Comparison of ENCODE assay signal across 8 cellular contexts in genomic region chr7:130668258-130669050, GRCh38.
DNase-seq lines count a peak whose midpoint lies in the region; ATAC-seq and TF ChIP-seq lines count a peak whose summit lies in the region.

Gene COPG2 (minus strand): TSS chr7:130668748. CDS start chr7:130668668, 80 bp downstream.

- peak; percentile 24 for DNase-seq in AG09309 (ENCODE audit: low read depth)
- peak; percentile 61 for DNase-seq in NCI-H2196 treated with DMSO at 0.1 percent for 48 hours (lab: John Stamatoyannopoulos, UW; ENCODE audit: unreplicated experiment)
- peak; percentile 49 for DNase-seq in activated CD4-positive, CD25-positive, alpha-beta regulatory T cell treated with anti-CD3 and anti-CD28 coated beads, Interleukin-2, amount 50 U/mL, for 16 hours (ENCODE audit: low read depth, low spot score)
- peak; percentile 48 for DNase-seq in central memory CD4-positive, alpha-beta T cell
- DNase-seq in islet precursor cell: peak; percentile 93
- DNase-seq in stimulated activated CD4-positive, alpha-beta T cell treated with anti-CD3 and anti-CD28 coated beads, Interleukin-12 subunit alpha, Interleukin-12 subunit beta, amount 100 ng/mL, for 4 hours: peak; percentile 81

- peak; percentile 96 for ATAC-seq in GM18907 (IDR thresholded peaks at IDR 0.05; ENCODE audit: unreplicated experiment)
- ATAC-seq in HG03135 (IDR thresholded peaks at IDR 0.05; ENCODE audit: unreplicated experiment): peak; percentile 96

- no peak for TF ChIP-seq CTCF in AG09309 (IDR thresholded peaks at IDR 0.05; ENCODE audit: control insufficient read depth, insufficient read depth, low read depth, low read length, missing control alignments)

- H3K4me3 ChIP-seq in AG09309 (ENCODE audit: control insufficient read depth, low read depth, low read length): peak within 1 kb of the TSS; percentile 92

Comparison
In these comparisons a context has a peak if more than half of its experiments do, and no peak if none do; other contexts are left out.
1. Peak in every context shown above with its lines: DNase-seq, ATAC-seq and H3K4me3 ChIP-seq.
2. DNase-seq: peak in every context shown above with its lines; median percentile 93 in islet precursor cell; 81 in stimulated activated CD4-positive, alpha-beta T cell treated with anti-CD3 and anti-CD28 coated beads, Interleukin-12 subunit alpha, Interleukin-12 subunit beta, amount 100 ng/mL, for 4 hours; 61 in NCI-H2196 treated with DMSO at 0.1 percent for 48 hours; 49 in activated CD4-positive, CD25-positive, alpha-beta regulatory T cell treated with anti-CD3 and anti-CD28 coated beads, Interleukin-2, amount 50 U/mL, for 16 hours; 48 in central memory CD4-positive, alpha-beta T cell; 24 in AG09309.